In genomic region chr1:154115180-154115579, GRCh38 we compare ENCODE assay signal across 12 cellular contexts. TPM values are rescaled to one million over a fixed set of nuclear protein-coding genes. Genes with fewer than 3 reads are reported as not detected.
DNase-seq lines count a peak whose midpoint lies in the region; ATAC-seq, FAIRE-seq and TF ChIP-seq lines count a peak whose summit lies in the region.
"Had no signal": no experiment of that assay in that cellular context is flagged by ENCODE, and none has a peak within 500 bp of the region (broad histone marks: within the 10 kb centered on the region; RNA-seq: fewer than 3 reads in every experiment).

No MANE protein-coding gene starts in this region.

- H3K9me1 ChIP-seq in K562 (ENCODE audit: control insufficient read depth, insufficient read depth, low read length): no peaks in the 10 kb centered on the region

- TF ChIP-seq CTCF in K562 (IDR thresholded peaks at IDR 0.05 in 2 of 3, conservative IDR thresholded peaks at IDR 0.05 in 1 of 3; ENCODE audit: insufficient read depth in 2 of 3, low read depth in 1 of 3, low read length in 3 of 3) (no peak), GM10248 (IDR thresholded peaks at IDR 0.05; ENCODE audit: control extremely low read depth, extremely low read depth, low read depth, missing control alignments) (no peak), sigmoid colon (IDR thresholded peaks at IDR 0.05) (no peak)

- H2AFZ ChIP-seq in K562 (ENCODE audit: low read depth, low read length): peak overlapping the region; percentile 72; the same call in 1 of the 2 replicates

- no peak overlapping the region for H3K18ac ChIP-seq in mesendoderm (ENCODE audit: low read length)

- ATAC-seq in K562 (peak; percentile 50), GM21447 (IDR thresholded peaks at IDR 0.05; ENCODE audit: unreplicated experiment) (no peak)
- ATAC-seq: stimulated activated naive CD8-positive, alpha-beta T cell treated with anti-CD3 and anti-CD28 coated beads, Interleukin-15, Interleukin-2, amounts not matched to agents 100 U/mL and 50 U/mL, for 24 hours had no signal

- no peaks in the 10 kb centered on the region for H4K20me1 ChIP-seq in K562 (replicated peaks; ENCODE audit: control insufficient read depth, insufficient read depth, low read length)

- H3K4me1 ChIP-seq in K562 (replicated peaks in 1 of 2; ENCODE audit: control insufficient read depth in 2 of 2, insufficient read depth in 2 of 2, low read length in 2 of 2) (no peaks in the 10 kb centered on the region; a peak in 2 of 5 replicates), mesendoderm (ENCODE audit: control insufficient read depth, low read depth, low read length) (no peaks in the 10 kb centered on the region), sigmoid colon (no peaks in the 10 kb centered on the region)
- H3K4me1 ChIP-seq: vagina had no signal

- H3K27me3 ChIP-seq in K562 (ENCODE audit: control insufficient read depth in 2 of 2, insufficient read depth in 2 of 2, low read length in 2 of 2): no peaks in the 10 kb centered on the region
- H3K27me3 ChIP-seq in mesendoderm (ENCODE audit: insufficient read depth, low read length, poor library complexity): no peaks in the 10 kb centered on the region
- no peaks in the 10 kb centered on the region for H3K27me3 ChIP-seq in sigmoid colon
- H3K27me3 ChIP-seq: vagina had no signal

- no peak for FAIRE-seq in K562 (lab: Jason Lieb, UNC)

- no peak overlapping the region for H3K23ac ChIP-seq in mesendoderm (ENCODE audit: low read length)

- no peak overlapping the region for H3K4me3 ChIP-seq in K562
- H3K4me3 ChIP-seq in mesendoderm (ENCODE audit: low read length): no peak overlapping the region
- no peak overlapping the region for H3K4me3 ChIP-seq in sigmoid colon
- H3K4me3 ChIP-seq: coronary artery, vagina had no signal

- H3K4me2 ChIP-seq in K562 (ENCODE audit: insufficient read depth, low read length) (no peak overlapping the region), mesendoderm (ENCODE audit: low read length) (no peak overlapping the region)

- H3K79me1 ChIP-seq in mesendoderm (ENCODE audit: low read length): no peaks in the 10 kb centered on the region

- POLR2A ChIA-PET in K562 (lab: Yijun Ruan, JAX): interaction anchor here (0.9 kb wide), 1 partner anchor 8 kb away, joined by 3 read pairs; no protein-coding TSS in a partner anchor
- POLR2A ChIA-PET in GM10248 (lab: Yijun Ruan, JAX): no interaction called here

- no peak overlapping the region for H4K8ac ChIP-seq in mesendoderm (ENCODE audit: low read depth, low read length)

- WGBS in K562 (ENCODE audit: insufficient coverage, low coverage, missing lambda C conversion rate): 0% methylated on average over 1 of the region's 1 CpG
- no CpG with 5 or more reads among the region's 1 CpG for WGBS in mesendoderm (ENCODE audit: extremely low coverage, insufficient coverage, low lambda C conversion rate)
- 0 to 17% methylated on average over 1 of the region's 1 CpG for WGBS in sigmoid colon, 2 donors

- in situ Hi-C loops in K562 (cut with MboI): no loop called here

- H2AK5ac ChIP-seq in mesendoderm (ENCODE audit: low read length): no peak overlapping the region

- TF ChIP-seq POLR2A in K562 (conservative IDR thresholded peaks at IDR 0.05) (no peak), sigmoid colon (IDR thresholded peaks at IDR 0.05) (no peak)

- no peak overlapping the region for H3K4ac ChIP-seq in mesendoderm (ENCODE audit: low read depth, low read length)

- H2BK5ac ChIP-seq in mesendoderm (ENCODE audit: low read length): no peak overlapping the region

- H3K27ac ChIP-seq in K562 (ENCODE audit: extremely low read depth, low read depth, low read length) (no peak overlapping the region), mesendoderm (ENCODE audit: low read depth, low read length) (no peak overlapping the region), sigmoid colon (no peak overlapping the region)
- H3K27ac ChIP-seq: coronary artery, vagina had no signal

- no peak overlapping the region for H3K9ac ChIP-seq in K562 (ENCODE audit: insufficient read depth in 1 of 2, low read depth in 2 of 2, low read length in 2 of 2)
- no peak overlapping the region for H3K9ac ChIP-seq in mesendoderm (ENCODE audit: low read length)

- TF ChIP-seq EP300 in K562 (IDR thresholded peaks at IDR 0.05; ENCODE audit: low read length): no peak
- TF ChIP-seq EP300 in sigmoid colon (IDR thresholded peaks at IDR 0.05): no peak

- no TSS peak for BruUV-seq in K562 (replicated peaks; lab: Mats Ljungman, UMichigan)

- H3K79me2 ChIP-seq in K562 (ENCODE audit: control insufficient read depth, insufficient read depth, low read length) (no peaks in the 10 kb centered on the region), mesendoderm (ENCODE audit: control insufficient read depth, insufficient read depth, low read length) (no peaks in the 10 kb centered on the region)

- DNase-seq in NCI-H345 (lab: John Stamatoyannopoulos, UW) (peak; percentile 8), NCI-H345 treated with DMSO at 0.1 percent for 48 hours (lab: John Stamatoyannopoulos, UW; ENCODE audit: unreplicated experiment) (no peak), HT-29 (ENCODE audit: low spot score) (peak; percentile 34), K562 (ENCODE audit: extremely low read depth in 1 of 4, low spot score in 3 of 4) (no peak), mesendoderm (peak; percentile 8), GM10248 (ENCODE audit: extremely low spot score) (no peak), sigmoid colon (no peak)
- DNase-seq: NCI-H510A; stimulated activated naive CD8-positive, alpha-beta T cell treated with anti-CD3 and anti-CD28 coated beads, Interleukin-15, Interleukin-2, amounts not matched to agents 100 U/mL and 50 U/mL, for 24 hours had no signal

- no peak overlapping the region for H3K56ac ChIP-seq in mesendoderm (ENCODE audit: low read length)

- H2BK120ac ChIP-seq in mesendoderm (ENCODE audit: low read depth, low read length): no peak overlapping the region

- intact Hi-C loops in K562 (cut with micrococcal nuclease) (no loop called here), sigmoid colon (cut with DNase I) (no loop called here)

- CTCF ChIA-PET in K562 (lab: Yijun Ruan, JAX; ENCODE audit: low intra/inter-chr PET ratio): no interaction called here
- CTCF ChIA-PET in GM10248 (lab: Yijun Ruan, JAX): interaction anchor here (1.2 kb wide), 1 partner anchor 11 kb away, joined by 4 read pairs; no protein-coding TSS in a partner anchor

- H3K36me3 ChIP-seq in K562 (ENCODE audit: control insufficient read depth, insufficient read depth, low read length) (no peaks in the 10 kb centered on the region), mesendoderm (ENCODE audit: control insufficient read depth, insufficient read depth, low read length) (no peaks in the 10 kb centered on the region), sigmoid colon (no peaks in the 10 kb centered on the region)
- H3K36me3 ChIP-seq: vagina had no signal

- H3K9me3 ChIP-seq in K562 (replicated peaks; ENCODE audit: control insufficient read depth, insufficient read depth, low read depth, low read length) (no peaks in the 10 kb centered on the region), sigmoid colon (no peaks in the 10 kb centered on the region)
- H3K9me3 ChIP-seq: vagina had no signal

- no peak for TF ChIP-seq RAD21 in K562 (CRISPR knock-in tag; conservative IDR thresholded peaks at IDR 0.05 in 1 of 2, IDR thresholded peaks at IDR 0.05 in 1 of 2)

- H4K5ac ChIP-seq in mesendoderm (ENCODE audit: low read length): no peak overlapping the region

- H2BK15ac ChIP-seq in mesendoderm (replicated peaks; ENCODE audit: low read depth): no peak overlapping the region

TF ChIP-seq in K562, 482 proteins besides CTCF, POLR2A, EP300 and RAD21 (continues in another document):
- no peak for TF ChIP-seq ZNF347 (CRISPR knock-in tag; IDR thresholded peaks at IDR 0.05; ENCODE audit: low read depth)
- TF ChIP-seq POLR2AphosphoS5 (IDR thresholded peaks at IDR 0.05; ENCODE audit: control insufficient read depth, insufficient read depth, low read depth, low read length): no peak
- no peak for TF ChIP-seq ARID1B (IDR thresholded peaks at IDR 0.05)
- TF ChIP-seq, protein P1, sequence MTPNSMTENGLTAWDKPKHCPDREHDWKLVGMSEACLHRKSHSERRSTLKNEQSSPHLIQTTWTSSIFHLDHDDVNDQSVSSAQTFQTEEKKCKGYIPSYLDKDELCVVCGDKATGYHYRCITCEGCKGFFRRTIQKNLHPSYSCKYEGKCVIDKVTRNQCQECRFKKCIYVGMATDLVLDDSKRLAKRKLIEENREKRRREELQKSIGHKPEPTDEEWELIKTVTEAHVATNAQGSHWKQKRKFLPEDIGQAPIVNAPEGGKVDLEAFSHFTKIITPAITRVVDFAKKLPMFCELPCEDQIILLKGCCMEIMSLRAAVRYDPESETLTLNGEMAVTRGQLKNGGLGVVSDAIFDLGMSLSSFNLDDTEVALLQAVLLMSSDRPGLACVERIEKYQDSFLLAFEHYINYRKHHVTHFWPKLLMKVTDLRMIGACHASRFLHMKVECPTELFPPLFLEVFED (CRISPR knock-in tag; conservative IDR thresholded peaks at IDR 0.05): no peak
- no peak for TF ChIP-seq NR4A1 (CRISPR knock-in tag; IDR thresholded peaks at IDR 0.05)
- no peak for TF ChIP-seq NR4A1 (tag; IDR thresholded peaks at IDR 0.05)

RNA-seq across cellular contexts. Expression of gene NUP210L, which starts 39.7 kb away (rescaled TPM):
- not detected in 2 replicates for total RNA-seq in HT-29 (2014; rRNA removed; shearing (Covaris generic))
- 0.07 TPM in 1 of 2 replicates, not detected in the other for total RNA-seq in K562 (2011; cell fraction: chromatin; rRNA removed; ENCODE audit: low replicate concordance)
- total RNA-seq in K562 (2011; cell fraction: nucleolus; rRNA removed): under 0.01 TPM in 1 of 2 replicates, not detected in the other
- 0.15 TPM in 1 of 2 replicates, not detected in the other for total RNA-seq in K562 (2011; cell fraction: nucleoplasm; rRNA removed)
- total RNA-seq in K562 (2014; rRNA removed) (not detected in 2 replicates), K562 (2014; rRNA removed; fragmentation: Illumina TruSeq; extraction: Trizol) (0.04 TPM in 1 of 2 replicates, not detected in the other), K562 (2015; rRNA removed; fragmentation: Illumina TruSeq; extraction: Trizol) (0.04 TPM in 1 of 2 replicates, not detected in the other), K562 (2021) (not detected in 2 replicates), sigmoid colon (under 1 TPM in 2 of 4 donors, not detected in 2; under 0.01 TPM)
- polyA plus RNA-seq in K562 (2011; rRNA removed) (0.01 TPM in 1 of 2 replicates, not detected in the other), K562 (2014; fragmentation: Illumina TruSeq; extraction: Trizol) (not detected in 2 replicates), K562 (2014; fragmentation: Nextera tagmentation; extraction: Ambion mirVana) (not detected), K562 (2014; rRNA removed) (0.01 TPM in 1 of 2 replicates, not detected in the other), sigmoid colon (under 1 TPM in 1 of 3 donors, not detected in 2; 0.01 TPM)
- 0.01 TPM in 1 of 2 replicates, not detected in the other for polyA plus RNA-seq in K562 (2011; cell fraction: cytosol; rRNA removed)
- 0.01 TPM in 1 of 2 replicates, not detected in the other for polyA plus RNA-seq in K562 (2011; cell fraction: nucleus; rRNA removed)
- 0.03 TPM in 1 of 2 replicates, not detected in the other for polyA plus RNA-seq in K562 (2012)
- 0.03 and 0.07 TPM in 2 replicates for polyA minus RNA-seq in K562 (2011; rRNA and poly(A)+ RNA removed)
- not detected in 2 replicates for polyA minus RNA-seq in K562 (2011; cell fraction: cytosol; rRNA and poly(A)+ RNA removed)
- not detected in 2 replicates for polyA minus RNA-seq in K562 (2011; cell fraction: nucleus; rRNA and poly(A)+ RNA removed)
- polyA plus RNA-seq in mesendoderm (2013, experiment 1 of 2): not detected
- not detected for polyA plus RNA-seq in mesendoderm (2013, experiment 2 of 2)
- total RNA-seq: vagina had no signal

Comparison
In these comparisons a context has a peak if more than half of its experiments do, and no peak if none do; other contexts are left out.
1. DNase-seq: peak in NCI-H345 (single experiment), HT-29 (single experiment) and mesendoderm (single experiment); none in NCI-H345 treated with DMSO at 0.1 percent for 48 hours (single experiment), K562 (0 of 4), GM10248 (single experiment) and sigmoid colon (single experiment).